22 cellular contexts compared by ENCODE assay signal in genomic region chr1:162314226-162314625, GRCh38.
"Had no signal": no experiment of that assay in that cellular context is flagged by ENCODE, and none has a peak within 500 bp of the region (broad histone marks: within the 10 kb centered on the region; RNA-seq: fewer than 3 reads in every experiment).

No MANE protein-coding gene starts in this region.

- FAIRE-seq: islet of Langerhans, kidney, pancreas, small intestine had no signal

- DNase-seq: kidney; left colon; left lung; lower lobe of right lung; mammary epithelial cell; mesenchymal stem cell; naive thymus-derived CD8-positive, alpha-beta T cell; nucleus accumbens; pancreas; posterior cingulate gyrus; retina; right cardiac atrium; sigmoid colon; small intestine; spleen; stimulated activated CD4-positive, alpha-beta T cell treated with anti-CD3 and anti-CD28 coated beads, Interleukin-4, amount 100 ng/mL, for 24 hours; stimulated activated naive CD4-positive, alpha-beta T cell; uterus had no signal

- H3K27ac ChIP-seq: left lung, lower lobe of right lung, pancreas, prostate gland, sigmoid colon, spleen, tibial nerve, uterus had no signal

- H3K36me3 ChIP-seq: left lung, lower lobe of right lung, pancreas, prostate gland, sigmoid colon, spleen, tibial nerve, uterus had no signal

- H3K9me3 ChIP-seq: left lung, lower lobe of right lung, pancreas, prostate gland, sigmoid colon, spleen, tibial nerve, uterus had no signal

- ATAC-seq: left colon; left lung; lower lobe of right lung; naive thymus-derived CD8-positive, alpha-beta T cell; pancreas; right cardiac atrium; stimulated activated effector memory CD8-positive, alpha-beta T cell treated with anti-CD3 and anti-CD28 coated beads, Interleukin-12 subunit alpha, Interleukin-12 subunit beta, amount 100 ng/mL, for 72 hours had no signal

- H3K4me1 ChIP-seq: lower lobe of right lung, pancreas, prostate gland, sigmoid colon, tibial nerve, uterus had no signal

- H3K27me3 ChIP-seq: left lung, pancreas, sigmoid colon, tibial nerve, uterus had no signal

- H3K4me3 ChIP-seq: left lung, lower lobe of right lung, pancreas, prostate gland, sigmoid colon, spleen, tibial nerve, uterus had no signal
